ENCODE assay signal across 8 cellular contexts in genomic region chr2:24793752-24794477, GRCh38. TPM values are rescaled to one million over a fixed set of nuclear protein-coding genes. Genes with fewer than 3 reads are reported as not detected.
A peak's percentile ranks its signal among the peaks of the same experiment; 100 is the strongest.
DNase-seq lines count a peak whose midpoint lies in the region; ATAC-seq lines count a peak whose summit lies in the region.

No MANE protein-coding gene starts in this region.

- peak overlapping the region; percentile 95 to 99 (median 98) for H3K4me3 Mint-ChIP-seq in naive B cell

- H3K4me3 ChIP-seq in ectodermal cell (ENCODE audit: insufficient read depth, low read depth, low read length) = peak overlapping the region; percentile 96

- peaks cover 19% of the 10 kb centered on the region for H3K4me1 ChIP-seq in ectodermal cell (ENCODE audit: control insufficient read depth, insufficient read depth, low read length)

- no peaks in the 10 kb centered on the region for H3K9me3 ChIP-seq in ectodermal cell (ENCODE audit: control insufficient read depth, low read length)

- peaks cover 11 to 18% (median 13%) of the 10 kb centered on the region in 3 donors for H3K4me1 Mint-ChIP-seq in naive B cell

- peaks cover 0 to 7% of the 10 kb centered on the region in 2 donors for H3K36me3 Mint-ChIP-seq in naive B cell

- peak overlapping the region; percentile 98 for H3K27ac ChIP-seq in ectodermal cell (ENCODE audit: insufficient read depth, low read depth, low read length, poor library complexity, severe bottlenecking)
- no peak overlapping the region for H3K27ac ChIP-seq in caudate nucleus (ENCODE audit: low read depth, low read length)

- peaks cover 0 to 5% (median 1%) of the 10 kb centered on the region in 3 donors for H3K27me3 Mint-ChIP-seq in naive B cell

- ATAC-seq in naive B cell (ENCODE audit: low read depth in 2 of 2) = no peak
- no peak for ATAC-seq in GM21390 (IDR thresholded peaks at IDR 0.05; ENCODE audit: unreplicated experiment)

- DNase-seq in COLO668 (lab: John Stamatoyannopoulos, UW; ENCODE audit: unreplicated experiment) = peak; percentile 40
- DNase-seq in HCEC 1CT = peak; percentile 49
- DNase-seq in RKO (ENCODE audit: low spot score) = peak; percentile 66
- DNase-seq in naive B cell = no peak
- no peak for DNase-seq in caudate nucleus (lab: John Stamatoyannopoulos, UW)
- no peak for DNase-seq in midbrain (lab: John Stamatoyannopoulos, UW)

- H3K9me3 Mint-ChIP-seq in naive B cell = no peaks in the 10 kb centered on the region

- 1 to 2% methylated on average over 16 of the region's 16 CpGs for WGBS in ectodermal cell, 2 experiments

- H3K27me3 ChIP-seq in ectodermal cell (ENCODE audit: control insufficient read depth, insufficient read depth, low read length, poor library complexity, severe bottlenecking) = no peaks in the 10 kb centered on the region

- H3K36me3 ChIP-seq in ectodermal cell (ENCODE audit: control insufficient read depth, insufficient read depth, low read length) = peaks cover 15% of the 10 kb centered on the region

- H3K27ac Mint-ChIP-seq in naive B cell = peak overlapping the region in 3 of 6 donors; percentile 94 to 99 (median 99)

RNA-seq across cellular contexts. Expression of gene CENPO, which starts 0.7 kb away (rescaled TPM):
- polyA plus RNA-seq in ectodermal cell (2013, experiment 1 of 4) = 59.7 TPM
- 57.6 TPM for polyA plus RNA-seq in ectodermal cell (2013, experiment 2 of 4)
- polyA plus RNA-seq in ectodermal cell (2013, experiment 3 of 4) = 37.4 TPM
- polyA plus RNA-seq in ectodermal cell (2013, experiment 4 of 4) = 40.3 TPM
- polyA plus RNA-seq in naive B cell (ENCODE audit: low read depth in 6 of 6) = 1 to 10 TPM in 4 of 6 donors, under 1 TPM in 2; 0.56 to 4.5 (median 2.0) TPM

RNA-seq across cellular contexts. Expression of gene PTRHD1, which starts 0.7 kb away (rescaled TPM):
- 51.7 TPM for polyA plus RNA-seq in ectodermal cell (2013, experiment 1 of 4)
- 48.3 TPM for polyA plus RNA-seq in ectodermal cell (2013, experiment 2 of 4)
- 54.3 TPM for polyA plus RNA-seq in ectodermal cell (2013, experiment 3 of 4)
- 52.3 TPM for polyA plus RNA-seq in ectodermal cell (2013, experiment 4 of 4)
- 10 to 100 TPM; 41.3 to 75.9 (median 49.2) TPM for polyA plus RNA-seq in naive B cell (ENCODE audit: low read depth in 6 of 6)

Comparison
In these comparisons a context has a peak if more than half of its experiments do, and no peak if none do; other contexts are left out.
1. DNase-seq: peak in COLO668 (single experiment), HCEC 1CT (single experiment) and RKO (single experiment); none in naive B cell (single experiment), caudate nucleus (0 of 61) and midbrain (single experiment).